Comparison of ENCODE assay signal across 27 cellular contexts in the genomic region with DNA sequence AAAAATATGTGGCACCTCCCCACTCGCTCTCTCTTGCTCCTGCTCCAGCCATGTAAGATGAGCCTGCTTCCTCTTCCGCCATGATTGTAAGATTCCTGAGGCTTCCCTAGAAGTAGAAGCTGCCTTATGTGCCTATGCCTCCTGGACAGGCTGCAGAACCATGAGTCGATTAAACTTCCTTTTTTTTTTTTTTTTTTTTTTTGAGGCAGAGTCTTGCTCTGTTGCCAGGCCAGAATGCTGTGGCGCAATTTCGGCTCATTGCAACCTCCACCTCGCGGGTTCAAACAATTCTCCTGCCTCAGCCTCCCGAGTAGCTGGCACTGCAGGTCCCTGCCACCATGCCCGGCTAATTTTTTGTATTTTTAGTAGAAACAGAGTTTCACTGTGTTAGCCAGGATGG.
"Had no signal": no experiment of that assay in that cellular context is flagged by ENCODE, and none has a peak within 500 bp of the region (broad histone marks: within the 10 kb centered on the region; RNA-seq: fewer than 3 reads in every experiment).

No MANE protein-coding gene starts in this region.

- H3K4me3 ChIP-seq: left lung, lower lobe of right lung, pancreas, prostate gland, sigmoid colon, spleen, suprapubic skin, thoracic aorta, tibial artery, upper lobe of right lung, uterus had no signal

- FAIRE-seq: islet of Langerhans, kidney, pancreas, small intestine had no signal

- ATAC-seq: left colon; left lung; lower lobe of right lung; naive thymus-derived CD8-positive, alpha-beta T cell; pancreas; right cardiac atrium; stimulated activated effector memory CD8-positive, alpha-beta T cell treated with anti-CD3 and anti-CD28 coated beads, Interleukin-12 subunit alpha, Interleukin-12 subunit beta, amount 100 ng/mL, for 72 hours; upper lobe of right lung had no signal

- H3K27me3 ChIP-seq: left lung, pancreas, sigmoid colon, spleen, suprapubic skin, tibial artery, upper lobe of right lung, uterus had no signal

- H3K36me3 ChIP-seq: left lung, lower lobe of right lung, pancreas, prostate gland, sigmoid colon, spleen, suprapubic skin, thoracic aorta, tibial artery, upper lobe of right lung, uterus had no signal

- H3K9me3 ChIP-seq: left lung, lower lobe of right lung, pancreas, prostate gland, sigmoid colon, spleen, suprapubic skin, thoracic aorta, tibial artery, upper lobe of right lung, uterus had no signal

- DNase-seq: immature natural killer cell; kidney; left colon; left lung; lower lobe of right lung; mammary epithelial cell; mesenchymal stem cell; naive thymus-derived CD8-positive, alpha-beta T cell; nucleus accumbens; pancreas; posterior cingulate gyrus; retina; right cardiac atrium; sigmoid colon; small intestine; spleen; stimulated activated CD4-positive, alpha-beta T cell treated with anti-CD3 and anti-CD28 coated beads, Interleukin-4, amount 100 ng/mL, for 24 hours; stimulated activated naive CD4-positive, alpha-beta T cell; tibial artery; trophoblast cell; upper lobe of right lung; uterus had no signal

- H3K27ac ChIP-seq: left lung, lower lobe of right lung, pancreas, prostate gland, sigmoid colon, spleen, suprapubic skin, thoracic aorta, tibial artery, upper lobe of right lung, uterus had no signal

- H3K4me1 ChIP-seq: left lung, lower lobe of right lung, pancreas, prostate gland, sigmoid colon, spleen, tibial artery, upper lobe of right lung, uterus had no signal
